In genomic region chr9:93962561-93963440, GRCh38 we compare ENCODE assay signal across 8 cellular contexts. TPM values are rescaled to one million over a fixed set of nuclear protein-coding genes. Genes with fewer than 3 reads are reported as not detected.
DNase-seq lines count a peak whose midpoint lies in the region; ATAC-seq lines count a peak whose summit lies in the region.

No MANE protein-coding gene starts in this region.

- peak; percentile 87 for DNase-seq in COR-L47 (lab: John Stamatoyannopoulos, UW)
- DNase-seq in NCI-H748 treated with DMSO at 0.1 percent for 48 hours (lab: John Stamatoyannopoulos, UW), result peak; percentile 85
- peak; percentile 76 to 84 for DNase-seq in activated CD4-positive, alpha-beta T cell treated with anti-CD3 and anti-CD28 coated beads, Interleukin-2, amount 50 U/mL, for 48 hours
- peak; percentile 47 to 80 for DNase-seq in dermis microvascular lymphatic vessel endothelial cell (ENCODE audit: low read depth in 2 of 2)
- peak; percentile 79 to 85 for DNase-seq in lung microvascular endothelial cell (ENCODE audit: low read depth in 2 of 2)
- peak; percentile 54 for DNase-seq in stimulated activated CD8-positive, alpha-beta memory T cell treated with anti-CD3 and anti-CD28 coated beads, Interleukin-12 subunit alpha, Interleukin-12 subunit beta, amount 100 ng/mL, for 24 hours (ENCODE audit: extremely low read depth)

- ATAC-seq in HG03432 (IDR thresholded peaks at IDR 0.05; ENCODE audit: unreplicated experiment) (peak; percentile 57), GM18907 (IDR thresholded peaks at IDR 0.05; ENCODE audit: unreplicated experiment) (no peak)

RNA-seq across cellular contexts. Expression of gene BARX1, which starts 7.6 kb away (rescaled TPM):
- total RNA-seq in dermis microvascular lymphatic vessel endothelial cell (not detected in 2 replicates), lung microvascular endothelial cell (not detected in 2 replicates)
